Comparison of ENCODE assay signal across 8 cellular contexts in the genomic region with DNA sequence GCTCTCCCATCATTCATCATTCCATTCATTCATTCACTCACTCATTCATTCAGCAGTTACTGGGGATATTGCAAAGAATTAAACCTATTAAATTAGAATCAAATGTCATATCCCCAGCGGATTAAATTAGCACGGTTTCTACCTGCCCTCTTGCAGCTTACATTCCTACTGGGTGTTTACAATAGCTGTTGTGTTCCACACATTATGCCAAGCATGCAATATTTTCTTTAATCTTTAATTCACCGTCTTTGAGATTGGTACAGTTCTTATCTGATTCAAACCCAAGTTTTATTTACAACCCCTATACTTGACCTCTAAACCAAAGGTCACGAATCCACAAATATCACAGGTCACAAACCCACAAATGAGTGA. TPM values are rescaled to one million over a fixed set of nuclear protein-coding genes. Genes with fewer than 3 reads are reported as not detected.
DNase-seq lines count a peak whose midpoint lies in the region; ATAC-seq and TF ChIP-seq lines count a peak whose summit lies in the region.

No MANE protein-coding gene starts in this region.

- no peak overlapping the region for H3K56ac ChIP-seq in H9 (ENCODE audit: insufficient read length, low read depth, low read length)

- no peak overlapping the region for H4K8ac ChIP-seq in H9 (replicated peaks; ENCODE audit: insufficient read length, low read depth, low read length)

- H2BK15ac ChIP-seq in H9 (ENCODE audit: low read depth, low read length): no peak overlapping the region

- no peaks in the 10 kb centered on the region for H3K9me3 Mint-ChIP-seq in H9
- no peaks in the 10 kb centered on the region for H3K9me3 Mint-ChIP-seq in activated B cell treated with CpG ODN at 0.5 μM for 24 hours

- no peak overlapping the region for H3K14ac ChIP-seq in H9 (ENCODE audit: insufficient read depth, low read length)

- H3K4me1 ChIP-seq in H9 (ENCODE audit: insufficient read depth, low read length) (peaks cover 7% of the 10 kb centered on the region; the same call in 1 of the 2 replicates), gastroesophageal sphincter (peaks cover 0 to 41% (median 18%) of the 10 kb centered on the region in 3 donors), skeletal muscle tissue (ENCODE audit: control insufficient read depth in 3 of 3, insufficient read depth in 3 of 3, low read length in 3 of 3) (peaks cover 25 to 31% (median 28%) of the 10 kb centered on the region in 3 donors)

- peaks cover 22% of the 10 kb centered on the region for H3K27me3 Mint-ChIP-seq in H9 (ENCODE audit: low read depth)
- H3K27me3 Mint-ChIP-seq in activated B cell treated with CpG ODN at 0.5 μM for 24 hours: peaks cover 5% of the 10 kb centered on the region

- TF ChIP-seq POLR2A in gastroesophageal sphincter (IDR thresholded peaks at IDR 0.05): no peak

- H2BK12ac ChIP-seq in H9 (ENCODE audit: insufficient read length, low read depth, low read length): no peak overlapping the region

- CTCF ChIA-PET in activated B cell treated with CpG ODN at 0.5 μM for 24 hours (lab: Charles Lee): no interaction called here

- H3K36me3 ChIP-seq in gastroesophageal sphincter (no peaks in the 10 kb centered on the region), skeletal muscle tissue (ENCODE audit: control insufficient read depth in 3 of 3, insufficient read depth in 3 of 3, low read length in 3 of 3) (no peaks in the 10 kb centered on the region)

- POLR2A ChIA-PET in activated B cell treated with CpG ODN at 0.5 μM for 24 hours (lab: Charles Lee): interaction anchor here (0.6 kb wide), 1 partner anchor 498 kb away, joined by 4 read pairs; no protein-coding TSS in a partner anchor

- ATAC-seq in activated B cell treated with CpG ODN at 0.5 μM for 24 hours (ENCODE audit: low read depth) (no peak), gastroesophageal sphincter (no peak)

- no peak overlapping the region for H4K5ac ChIP-seq in H9 (ENCODE audit: insufficient read length, low read depth, low read length)

- peak overlapping the region; percentile 65 to 84 for H3K4me3 ChIP-seq in gastroesophageal sphincter
- peak overlapping the region; percentile 92 to 98 (median 95) for H3K4me3 ChIP-seq in skeletal muscle tissue (ENCODE audit: low read length in 3 of 3)

- WGBS in H9 (ENCODE audit: extremely low coverage, insufficient read length, low lambda C conversion rate): no CpG with 5 or more reads among the region's 4 CpGs
- WGBS in gastroesophageal sphincter (ENCODE audit: low coverage in 1 of 2), 2 donors: 46 to 55% methylated on average over 4 of the region's 4 CpGs

- TF ChIP-seq EP300 in gastroesophageal sphincter (IDR thresholded peaks at IDR 0.05): no peak

- peak overlapping the region; percentile 48 for H3K4me2 ChIP-seq in H9 (ENCODE audit: insufficient read depth, insufficient read length, low read length)

- peak overlapping the region; percentile 75 to 88 for H3K4me3 Mint-ChIP-seq in H9
- peak overlapping the region; percentile 91 for H3K4me3 Mint-ChIP-seq in activated B cell treated with CpG ODN at 0.5 μM for 24 hours

- peaks cover 5% of the 10 kb centered on the region; the same call in 1 of the 2 replicates for H3K79me2 ChIP-seq in H9 (ENCODE audit: insufficient read depth, low read length)

- H2AFZ ChIP-seq in H9 (ENCODE audit: low read length): no peak overlapping the region

- H3K27ac Mint-ChIP-seq in H9 (no peak overlapping the region; a peak in 1 of 7 replicates), activated B cell treated with CpG ODN at 0.5 μM for 24 hours (peak overlapping the region; percentile 81)

- no peak overlapping the region for H3K18ac ChIP-seq in H9 (ENCODE audit: insufficient read length, low read depth, low read length)

- DNase-seq in H9 (no peak), activated B cell treated with CpG ODN at 0.5 μM for 24 hours (no peak), SHP77 (lab: John Stamatoyannopoulos, UW) (no peak), HuH-7.5 (ENCODE audit: low spot score) (no peak), SIG-M5 (lab: John Stamatoyannopoulos, UW) (no peak), NCI-H510A (lab: John Stamatoyannopoulos, UW) (no peak)

- H3K27me3 ChIP-seq in H9 (ENCODE audit: insufficient read depth, low read length) (no peaks in the 10 kb centered on the region), gastroesophageal sphincter (peaks cover 8% of the 10 kb centered on the region), skeletal muscle tissue (ENCODE audit: control insufficient read depth in 3 of 3, insufficient read depth in 3 of 3, low read length in 3 of 3) (no peaks in the 10 kb centered on the region)

- no peaks in the 10 kb centered on the region for H4K20me1 ChIP-seq in H9 (ENCODE audit: control insufficient read depth, insufficient read depth, insufficient read length)

- no peak overlapping the region for H2BK20ac ChIP-seq in H9 (ENCODE audit: low read depth, low read length, poor library complexity, severe bottlenecking)

- H2AK5ac ChIP-seq in H9 (ENCODE audit: insufficient read length, low read length): no peak overlapping the region

- peaks cover 27 to 36% of the 10 kb centered on the region in 2 experiments for H3K4me1 Mint-ChIP-seq in H9
- H3K4me1 Mint-ChIP-seq in activated B cell treated with CpG ODN at 0.5 μM for 24 hours: peaks cover 11% of the 10 kb centered on the region

- peaks cover 6% of the 10 kb centered on the region for H3K23me2 ChIP-seq in H9 (ENCODE audit: insufficient read length, low read depth, low read length, poor library complexity, severe bottlenecking)

- H3K9ac ChIP-seq in H9 (ENCODE audit: extremely low read depth, insufficient read length, low read length) (no peak overlapping the region), skeletal muscle tissue (ENCODE audit: low read depth in 1 of 3, low read length in 3 of 3) (peak overlapping the region; percentile 61 to 83 (median 65))

- TF ChIP-seq CTCF in H9 (conservative IDR thresholded peaks at IDR 0.05) (no peak), activated B cell treated with CpG ODN at 0.5 μM for 24 hours (IDR thresholded peaks at IDR 0.05) (no peak), gastroesophageal sphincter (IDR thresholded peaks at IDR 0.05) (no peak)

- H4K91ac ChIP-seq in H9 (ENCODE audit: insufficient read length, low read depth, low read length): no peak overlapping the region

- H3K27ac ChIP-seq in H9 (ENCODE audit: insufficient read length, low read depth, low read length) (no peak overlapping the region), gastroesophageal sphincter (peak overlapping the region in 3 of 4 donors; percentile 91 to 98 (median 94)), skeletal muscle tissue (ENCODE audit: low read depth, low read length) (no peak overlapping the region)

- H3K36me3 Mint-ChIP-seq in H9 (ENCODE audit: insufficient read depth in 1 of 3, low read depth in 3 of 3) (peaks cover 0 to 2% (median 0%) of the 10 kb centered on the region in 3 experiments; a peak in 2 of 7 replicates), activated B cell treated with CpG ODN at 0.5 μM for 24 hours (ENCODE audit: low read depth) (peaks cover 5% of the 10 kb centered on the region)

- H2BK5ac ChIP-seq in H9 (ENCODE audit: insufficient read length, low read length): no peak overlapping the region

- no peak overlapping the region for H3K4ac ChIP-seq in H9 (ENCODE audit: low read depth, low read length)

- no peaks in the 10 kb centered on the region for H3K79me1 ChIP-seq in H9 (ENCODE audit: insufficient read depth, low read depth, low read length, poor library complexity, severe bottlenecking)

- intact Hi-C loops in activated B cell treated with CpG ODN at 0.5 μM for 24 hours (cut with micrococcal nuclease): loop anchor here (1.0 to 2.0 kb wide), 5 partner anchors 33 to 1579 kb away; a partner anchor contains a TSS

- no peaks in the 10 kb centered on the region for H3K9me3 ChIP-seq in H9 (ENCODE audit: control insufficient read depth, low read depth, low read length)
- H3K9me3 ChIP-seq in gastroesophageal sphincter: no peaks in the 10 kb centered on the region
- H3K9me3 ChIP-seq in skeletal muscle tissue (ENCODE audit: control insufficient read depth in 3 of 3, low read length in 3 of 3): no peaks in the 10 kb centered on the region

- no peak overlapping the region for H2BK120ac ChIP-seq in H9 (ENCODE audit: low read depth, low read length, poor library complexity, severe bottlenecking)

- no peak overlapping the region for H3T11ph ChIP-seq in H9 (ENCODE audit: low read length)

- H3K23ac ChIP-seq in H9 (ENCODE audit: insufficient read length, low read depth, low read length): no peak overlapping the region

RNA-seq across cellular contexts. Expression of a gene that starts 0.7 kb away (rescaled TPM):
- 14.5 and 16.1 TPM in 2 replicates for total RNA-seq in H9 (2021)
- total RNA-seq in activated B cell treated with CpG ODN at 0.5 μM for 24 hours: 3.6 and 4.6 TPM in 2 replicates
- total RNA-seq in gastroesophageal sphincter: 10 to 100 TPM; 11.2 to 37.7 (median 26.6) TPM
- 8.9 TPM for total RNA-seq in skeletal muscle tissue

RNA-seq across cellular contexts. Expression of a gene that starts 32.6 kb away (rescaled TPM):
- total RNA-seq in H9 (2021) (0.74 and 0.92 TPM in 2 replicates), activated B cell treated with CpG ODN at 0.5 μM for 24 hours (not detected in 2 replicates), gastroesophageal sphincter (under 1 TPM in 2 of 4 donors, not detected in 2; 0.27 to 0.39 TPM), skeletal muscle tissue (not detected)

Comparison
In these comparisons a context has a peak if more than half of its experiments do, and no peak if none do; other contexts are left out.
1. H3K27ac ChIP-seq: peak in gastroesophageal sphincter (3 of 4); none in H9 (single experiment) and skeletal muscle tissue (single experiment).